In genomic region chr20:42549496-42549895, GRCh38 we compare ENCODE assay signal across 21 cellular contexts.
DNase-seq lines count a peak whose midpoint lies in the region; ATAC-seq and TF ChIP-seq lines count a peak whose summit lies in the region.
"Had no signal": no experiment of that assay in that cellular context is flagged by ENCODE, and none has a peak within 500 bp of the region (broad histone marks: within the 10 kb centered on the region; RNA-seq: fewer than 3 reads in every experiment).

No MANE protein-coding gene starts in this region.

- intact Hi-C loops in cardiac septum (cut with DNase I) (no loop called here), lower lobe of right lung (cut with DNase I) (no loop called here)

- H3K27ac ChIP-seq in lower lobe of right lung = no peak overlapping the region
- H3K27ac ChIP-seq: SJSA1 had no signal

- no peak overlapping the region for H3K4me3 ChIP-seq in lower lobe of right lung
- H3K4me3 ChIP-seq: MG63, SJSA1 had no signal

- no peak for TF ChIP-seq CTCF in lower lobe of right lung (IDR thresholded peaks at IDR 0.05)

- no peak for ATAC-seq in lower lobe of right lung

- no peaks in the 10 kb centered on the region for H3K36me3 ChIP-seq in lower lobe of right lung
- H3K36me3 ChIP-seq: MG63, SJSA1 had no signal

- peak; percentile 30 for DNase-seq in NCI-H82 (lab: John Stamatoyannopoulos, UW)
- DNase-seq in NCI-H82 treated with DMSO at 0.1 percent for 48 hours (lab: John Stamatoyannopoulos, UW; ENCODE audit: unreplicated experiment) = no peak
- peak; percentile 89 for DNase-seq in NCI-H510A (lab: John Stamatoyannopoulos, UW)
- DNase-seq in SHP77 (lab: John Stamatoyannopoulos, UW) = peak; percentile 64 to 78
- DNase-seq in cardiac septum (ENCODE audit: low spot score) = no peak
- no peak for DNase-seq in activated CD8-positive, alpha-beta memory T cell treated with anti-CD3 and anti-CD28 coated beads, Interleukin-2, amount 50 U/mL, for 48 hours
- no peak for DNase-seq in lower lobe of right lung
- DNase-seq in activated T-cell treated with anti-CD3 and anti-CD28 coated beads, Interleukin-2, amount 50 U/mL, for 48 hours = no peak
- DNase-seq: C1 segment of cervical spinal cord; Caco-2; DMS53; H7; IMR-90; Karpas-422; MG63; NCI-H2081 treated with DMSO at 0.1 percent for 48 hours; NCI-H2227 treated with DMSO at 0.1 percent for 48 hours; NK-92 treated with Interleukin-12 subunit alpha and Interleukin-12 subunit beta, amount 100 ng/mL, for 24 hours; OCI-M1; SW 1271 had no signal

- no peaks in the 10 kb centered on the region for H3K4me1 ChIP-seq in lower lobe of right lung
- H3K4me1 ChIP-seq: SJSA1 had no signal

- H3K9me3 ChIP-seq in lower lobe of right lung = no peaks in the 10 kb centered on the region
- H3K9me3 ChIP-seq: Caco-2, MG63, SJSA1 had no signal

- H3K27me3 ChIP-seq in lower lobe of right lung (ENCODE audit: low read depth) = no peaks in the 10 kb centered on the region
- H3K27me3 ChIP-seq: MG63, SJSA1 had no signal

Comparison
In these comparisons a context has a peak if more than half of its experiments do, and no peak if none do; other contexts are left out.
1. DNase-seq: peak in NCI-H82 (single experiment), NCI-H510A (single experiment) and SHP77 (2 of 2); none in NCI-H82 treated with DMSO at 0.1 percent for 48 hours (single experiment), cardiac septum (single experiment), activated CD8-positive, alpha-beta memory T cell treated with anti-CD3 and anti-CD28 coated beads, Interleukin-2, amount 50 U/mL, for 48 hours (single experiment), lower lobe of right lung (single experiment) and activated T-cell treated with anti-CD3 and anti-CD28 coated beads, Interleukin-2, amount 50 U/mL, for 48 hours (0 of 2).